ENCODE assay signal across 8 cellular contexts in the genomic region with DNA sequence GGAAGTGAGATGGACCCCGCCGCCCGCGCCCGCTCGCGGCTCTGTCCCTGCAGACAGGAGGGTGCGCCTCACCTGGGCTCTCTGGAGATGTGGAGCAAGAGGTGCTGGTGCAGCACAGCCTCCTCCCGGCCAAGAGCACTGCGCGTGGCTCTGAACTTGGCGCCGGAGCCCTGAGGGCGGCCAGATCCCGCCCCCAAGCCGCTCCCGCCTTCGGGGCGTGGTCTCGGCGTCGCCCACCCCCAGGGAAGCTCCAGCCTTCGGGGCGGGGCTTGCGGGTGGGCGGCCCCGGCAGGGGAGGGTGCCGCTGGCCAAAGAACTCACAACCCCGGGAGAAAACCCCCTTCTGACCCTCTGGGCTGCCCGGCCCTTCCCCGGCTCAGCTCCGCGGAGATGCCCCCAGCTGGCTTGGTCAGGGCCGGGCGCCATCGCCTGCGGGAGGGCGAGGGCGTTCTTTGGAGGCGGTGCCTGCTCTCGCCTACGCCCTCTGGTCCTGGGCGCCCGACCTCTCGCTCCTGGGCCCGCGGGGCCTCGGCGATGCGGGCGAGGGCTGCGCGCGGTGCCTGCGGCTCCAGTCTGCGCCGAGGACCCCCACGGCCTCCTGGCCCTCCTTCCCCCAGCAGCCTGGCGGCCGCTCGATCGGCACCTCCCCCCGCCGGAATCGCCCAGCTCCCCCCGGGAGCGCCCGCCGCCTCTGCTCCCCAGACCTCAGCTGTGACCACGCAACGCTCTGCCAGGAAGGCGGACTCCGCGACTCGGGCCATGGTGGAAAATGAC. TPM values are rescaled to one million over a fixed set of nuclear protein-coding genes. Genes with fewer than 3 reads are reported as not detected.
DNase-seq lines count a peak whose midpoint lies in the region; ATAC-seq, FAIRE-seq and TF ChIP-seq lines count a peak whose summit lies in the region.

ZNF488 (minus strand) TSS at position 146 of the 774 bp plus-strand sequence. CDS start 15,464 bp downstream, outside the sequence.

- dilution Hi-C loops in endothelial cell of umbilical vein (cut with MboI; ENCODE audit: extremely low pct_ligation_motif_present, low sequenced_read_pairs), result no loop called here

- intact Hi-C loops in endothelial cell of umbilical vein (cut with micrococcal nuclease), result loop anchor here (1.0 kb wide), 2 partner anchors 19 to 29 kb away; no protein-coding TSS in a partner anchor

- peaks cover 3% of the 10 kb centered on the region for H3K4me1 ChIP-seq in endothelial cell of umbilical vein (ENCODE audit: control insufficient read depth, extremely low read depth, insufficient read depth, low read length)

- no peak for TF ChIP-seq POLR2A in endothelial cell of umbilical vein (IDR thresholded peaks at IDR 0.05; ENCODE audit: low read depth, low read length)

- peak within 1 kb of the TSS; percentile 6 for H3K4me2 ChIP-seq in endothelial cell of umbilical vein (ENCODE audit: insufficient read depth, low read length)

- CTCF ChIA-PET in endothelial cell of umbilical vein (lab: Charles Lee), result interaction anchor here (1.0 to 1.6 kb wide), 8 partner anchors 10 to 68 kb away, joined by 3 to 13 read pairs (median 4); no protein-coding TSS in a partner anchor

- peak within 1 kb of the TSS; percentile 82 for H2AFZ ChIP-seq in endothelial cell of umbilical vein (ENCODE audit: low read depth, low read length)

- H3K27me3 ChIP-seq in endothelial cell of umbilical vein (ENCODE audit: control insufficient read depth in 2 of 2, insufficient read depth in 2 of 2, low read length in 2 of 2), result peaks cover 13 to 26% of the 10 kb centered on the region in 2 experiments

- no peak within 1 kb of the TSS for H3K27ac ChIP-seq in endothelial cell of umbilical vein (ENCODE audit: insufficient read depth, low read depth, low read length)

- H4K20me1 ChIP-seq in endothelial cell of umbilical vein (replicated peaks; ENCODE audit: control insufficient read depth, extremely low read depth, insufficient read depth, low read length), result no peaks in the 10 kb centered on the region

- no peak for TF ChIP-seq CTCF in endothelial cell of umbilical vein (IDR thresholded peaks at IDR 0.05; ENCODE audit: extremely low read depth in 1 of 2, insufficient read depth in 1 of 2, low read depth in 1 of 2, low read length in 2 of 2)

- H3K79me2 ChIP-seq in endothelial cell of umbilical vein (ENCODE audit: control insufficient read depth, insufficient read depth, low read length), result no peaks in the 10 kb centered on the region

- H3K9me3 ChIP-seq in endothelial cell of umbilical vein (replicated peaks; ENCODE audit: control insufficient read depth, insufficient read depth, low read length), result no peaks in the 10 kb centered on the region

- BruUV-seq in endothelial cell of umbilical vein (replicated peaks; lab: Mats Ljungman, UMichigan), result TSS peak; percentile 33

- peak within 1 kb of the TSS; percentile 10 to 58 (median 54) for H3K4me3 ChIP-seq in endothelial cell of umbilical vein (replicated peaks in 1 of 3; ENCODE audit: insufficient read depth in 1 of 3, low read depth in 1 of 3, low read length in 3 of 3)

- H3K36me3 ChIP-seq in endothelial cell of umbilical vein (ENCODE audit: control insufficient read depth in 2 of 2, extremely low read depth in 1 of 2, insufficient read depth in 2 of 2, low read length in 2 of 2), result no peaks in the 10 kb centered on the region

- POLR2A ChIA-PET in endothelial cell of umbilical vein (lab: Charles Lee), result no interaction called here

- H3K9ac ChIP-seq in endothelial cell of umbilical vein (replicated peaks; ENCODE audit: extremely low read depth, insufficient read depth, low read length), result peak within 1 kb of the TSS; percentile 53

- H3K9me1 ChIP-seq in endothelial cell of umbilical vein (replicated peaks; ENCODE audit: control insufficient read depth, extremely low read depth, insufficient read depth, low read length), result no peaks in the 10 kb centered on the region

- peak; percentile 67 for DNase-seq in CD1c-positive myeloid dendritic cell (ENCODE audit: extremely low spot score)
- DNase-seq in NOMO-1 treated with dmso at 0.1 percent for 144 hours (lab: John Stamatoyannopoulos, UW; ENCODE audit: unreplicated experiment), result peak; percentile 55
- peak; percentile 88 for DNase-seq in activated CD8-positive, alpha-beta memory T cell treated with anti-CD3 and anti-CD28 coated beads, Interleukin-2, amount 50 U/mL, for 48 hours
- DNase-seq in endothelial cell of umbilical vein (ENCODE audit: low read depth, low spot score), result peak; percentile 83
- peak; percentile 94 for DNase-seq in midbrain (lab: John Stamatoyannopoulos, UW)
- DNase-seq in stimulated activated CD8-positive, alpha-beta memory T cell treated with anti-CD3 and anti-CD28 coated beads, Interleukin-15, amount 100 ng/mL, for 24 hours (ENCODE audit: low read depth), result peak; percentile 47

- no peak for FAIRE-seq in endothelial cell of umbilical vein (lab: Jason Lieb, UNC)

- ATAC-seq in GM19463 (IDR thresholded peaks at IDR 0.05; ENCODE audit: unreplicated experiment) (peak; percentile 94), HG03571 (IDR thresholded peaks at IDR 0.05; ENCODE audit: unreplicated experiment) (peak; percentile 91)

TF ChIP-seq in endothelial cell of umbilical vein, 7 proteins besides CTCF, POLR2A, EP300 and RAD21:
- TF ChIP-seq POLR2AphosphoS5 (IDR thresholded peaks at IDR 0.05; ENCODE audit: insufficient read depth, low read depth, low read length), result peak; percentile 42
- no peak for TF ChIP-seq JUN (IDR thresholded peaks at IDR 0.05; ENCODE audit: borderline replicate concordance, insufficient read depth, insufficient read length, low read depth)
TF ChIP-seq in endothelial cell of umbilical vein: peak in this region for 1.

RNA-seq across cellular contexts. Expression of gene ZNF488, which starts in this region (rescaled TPM):
- total RNA-seq in endothelial cell of umbilical vein, result 0.28 and 0.38 TPM in 2 replicates
- 0.14 and 0.21 TPM in 2 replicates for polyA plus RNA-seq in endothelial cell of umbilical vein
- 0.16 and 0.19 TPM in 2 replicates for polyA plus RNA-seq in endothelial cell of umbilical vein (2011; cell fraction: cytosol; rRNA removed)
- polyA plus RNA-seq in endothelial cell of umbilical vein (2011; cell fraction: nucleus; rRNA removed), result 0.14 TPM in 1 of 2 replicates, not detected in the other
- polyA plus RNA-seq in endothelial cell of umbilical vein (2012), result 0.15 TPM in 1 of 2 replicates, not detected in the other
- 0.08 and 0.41 TPM in 2 replicates for polyA minus RNA-seq in endothelial cell of umbilical vein
- 0.61 TPM for polyA minus RNA-seq in endothelial cell of umbilical vein (2011; cell fraction: cytosol; rRNA and poly(A)+ RNA removed)
- 0.14 TPM in 1 of 2 replicates, not detected in the other for polyA minus RNA-seq in endothelial cell of umbilical vein (2011; cell fraction: nucleus; rRNA and poly(A)+ RNA removed)

Comparison
In these comparisons a context has a peak if more than half of its experiments do, and no peak if none do; other contexts are left out.
1. Peak in DNase-seq, H3K4me3 ChIP-seq, H3K9ac ChIP-seq and H3K4me2 ChIP-seq in endothelial cell of umbilical vein; RNA of the gene not detected or under 1 TPM.